In the genomic region with DNA sequence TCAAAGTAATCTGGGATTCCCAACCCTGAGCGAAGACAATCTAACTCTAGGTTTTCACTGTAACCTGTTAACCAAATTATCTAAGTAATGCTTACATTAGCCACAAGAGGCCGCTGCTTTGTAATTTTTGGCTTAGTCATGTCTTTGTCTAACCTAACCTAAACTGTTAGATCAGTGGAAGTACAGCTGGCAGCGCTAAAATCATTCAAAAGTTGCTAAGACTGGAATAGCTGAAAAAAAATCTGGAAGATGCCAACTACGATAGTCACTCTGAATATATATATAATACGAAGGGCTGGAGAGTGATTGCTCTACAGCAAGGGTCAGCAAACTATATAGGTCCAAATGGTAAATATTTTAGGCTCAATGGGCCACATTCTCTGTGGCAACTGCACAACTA, we compare ENCODE assay signal across 7 cellular contexts.
DNase-seq lines count a peak whose midpoint lies in the region; ATAC-seq and TF ChIP-seq lines count a peak whose summit lies in the region.

No MANE protein-coding gene starts in this region.

- no peaks in the 10 kb centered on the region for H3K4me1 ChIP-seq in OCI-LY1 (ENCODE audit: insufficient read depth, low read length, severe bottlenecking)

- no peaks in the 10 kb centered on the region for H3K27me3 ChIP-seq in OCI-LY1 (ENCODE audit: insufficient read depth, low read length)

- H2AFZ ChIP-seq in OCI-LY1 (ENCODE audit: low read length), result no peak overlapping the region

- H3K9me3 ChIP-seq in OCI-LY1 (ENCODE audit: low read length), result no peaks in the 10 kb centered on the region

- peak; percentile 69 for DNase-seq in GM03348 (ENCODE audit: low spot score)
- peak; percentile 18 for DNase-seq in activated naive CD4-positive, alpha-beta T cell treated with anti-CD3 and anti-CD28 coated beads, Interleukin-2, amount 50 U/mL, for 16 hours
- DNase-seq in Right ventricle myocardium superior, result no peak
- DNase-seq in pulmonary artery endothelial cell (ENCODE audit: low read depth, low spot score), result peak; percentile 29

- no peak overlapping the region for H3K27ac ChIP-seq in OCI-LY1 (ENCODE audit: low read depth, low read length, poor library complexity, severe bottlenecking)

- no peak overlapping the region for H3K9ac ChIP-seq in OCI-LY1 (ENCODE audit: low read length)

- intact Hi-C loops in Right ventricle myocardium superior (cut with DNase I), result loop anchor here (5.0 kb wide), 1 partner anchor 283 kb away; no protein-coding TSS in a partner anchor

- peaks cover 31% of the 10 kb centered on the region for H3K36me3 ChIP-seq in OCI-LY1 (ENCODE audit: insufficient read depth, low read length)

- no peaks in the 10 kb centered on the region for H3F3A ChIP-seq in OCI-LY1 (ENCODE audit: insufficient read depth, low read length)

- no peaks in the 10 kb centered on the region for H3K9me2 ChIP-seq in OCI-LY1 (ENCODE audit: low read depth, low read length)

- H3K79me2 ChIP-seq in OCI-LY1 (ENCODE audit: insufficient read depth, low read length), result no peaks in the 10 kb centered on the region

- no peak overlapping the region for H3K4me3 ChIP-seq in OCI-LY1 (ENCODE audit: low read depth, low read length, poor library complexity, severe bottlenecking)

- peak; percentile 71 for TF ChIP-seq CTCF in OCI-LY1 (IDR thresholded peaks at IDR 0.05; ENCODE audit: low read length)

- H4K20me1 ChIP-seq in OCI-LY1 (ENCODE audit: insufficient read depth, low read length), result no peaks in the 10 kb centered on the region

- ATAC-seq in GM21390 (IDR thresholded peaks at IDR 0.05; ENCODE audit: unreplicated experiment) (peak; percentile 90), HG03565 (IDR thresholded peaks at IDR 0.05; ENCODE audit: unreplicated experiment) (peak; percentile 94), Right ventricle myocardium superior (ENCODE audit: poor library complexity) (peak; percentile 84)

- H3K4me2 ChIP-seq in OCI-LY1 (ENCODE audit: low read length), result no peak overlapping the region
